Comparison of ENCODE assay signal across 8 cellular contexts in genomic region chr15:92902723-92903587, GRCh38. TPM values are rescaled to one million over a fixed set of nuclear protein-coding genes. Genes with fewer than 3 reads are reported as not detected.
DNase-seq lines count a peak whose midpoint lies in the region; ATAC-seq, FAIRE-seq and TF ChIP-seq lines count a peak whose summit lies in the region.

No MANE protein-coding gene starts in this region.

- H3K4me1 ChIP-seq in breast epithelium: peaks cover 0 to 10% of the 10 kb centered on the region in 2 donors
- peaks cover 38% of the 10 kb centered on the region for H3K4me1 ChIP-seq in mucosa of descending colon (ENCODE audit: low read depth)

- peak; percentile 91 for FAIRE-seq in G401.6 (lab: Jason Lieb, UNC)

- no peak for TF ChIP-seq CTCF in breast epithelium (IDR thresholded peaks at IDR 0.05)
- TF ChIP-seq CTCF in mucosa of descending colon (IDR thresholded peaks at IDR 0.05): no peak

- H3K36me3 ChIP-seq in breast epithelium: no peaks in the 10 kb centered on the region
- no peaks in the 10 kb centered on the region for H3K36me3 ChIP-seq in mucosa of descending colon (ENCODE audit: low read depth)

- peak overlapping the region; percentile 97 to 99 for H3K27ac ChIP-seq in breast epithelium

- H3K27me3 ChIP-seq in breast epithelium: no peaks in the 10 kb centered on the region

- no peak for TF ChIP-seq POLR2A in breast epithelium (IDR thresholded peaks at IDR 0.05)

- H3K4me3 ChIP-seq in breast epithelium: peak overlapping the region; percentile 55 to 73 (median 62)
- H3K4me3 ChIP-seq in mucosa of descending colon: peak overlapping the region; percentile 12

- DNase-seq in MV-4-11 (lab: John Stamatoyannopoulos, UW) (peak; percentile 28), breast epithelium (ENCODE audit: low spot score in 2 of 2) (no peak), mucosa of descending colon (no peak), GOT3 (lab: John Stamatoyannopoulos, UW) (no peak), NCI-H2029 treated with DMSO at 0.1 percent for 48 hours (lab: John Stamatoyannopoulos, UW) (no peak)
- no peak for DNase-seq in activated CD4-positive, CD25-positive, alpha-beta regulatory T cell (lab: John Stamatoyannopoulos, UW)

- ATAC-seq in mucosa of descending colon (no peak), HG02610 (IDR thresholded peaks at IDR 0.05; ENCODE audit: unreplicated experiment) (no peak)

- H3K9me3 ChIP-seq in breast epithelium (no peaks in the 10 kb centered on the region), mucosa of descending colon (no peaks in the 10 kb centered on the region)

- intact Hi-C loops in breast epithelium (cut with DNase I; ENCODE audit: low total_unique reads) (loop anchor here (10.0 kb wide), 1 partner anchor 878 kb away; no protein-coding TSS in a partner anchor), mucosa of descending colon (cut with DNase I, micrococcal nuclease) (loop anchor here in 1 of 2 donors (5.0 kb wide), 1 partner anchor 91 kb away; no protein-coding TSS in a partner anchor)

RNA-seq across cellular contexts. Expression of gene CHD2, which starts 2.8 kb away (rescaled TPM):
- 100 to 1,000 TPM; 137 to 215 (median 197) TPM for total RNA-seq in breast epithelium
- 100 to 1,000 TPM in 2 of 3 donors, 10 to 100 TPM in 1; 86.2 to 128 (median 110) TPM for total RNA-seq in mucosa of descending colon
